Comparison of ENCODE assay signal across 20 cellular contexts in genomic region chr1:93399781-93400180, GRCh38.
"Had no signal": no experiment of that assay in that cellular context is flagged by ENCODE, and none has a peak within 500 bp of the region (broad histone marks: within the 10 kb centered on the region; RNA-seq: fewer than 3 reads in every experiment).

No MANE protein-coding gene starts in this region.

- H3K79me2 ChIP-seq: hepatocyte had no signal

- H3K4me1 ChIP-seq: left ventricle myocardium inferior, neural progenitor cell, right atrium auricular region, tibial nerve had no signal

- H3K9ac ChIP-seq: neural progenitor cell had no signal

- DNase-seq: activated B cell treated with CpG ODN at 0.5 μM for 24 hours; activated CD4-positive, alpha-beta memory T cell treated with anti-CD3 and anti-CD28 coated beads for 36 hours; activated CD4-positive, alpha-beta T cell treated with anti-CD3 and anti-CD28 coated beads for 4 hours; activated CD8-positive, alpha-beta memory T cell treated with anti-CD3 and anti-CD28 coated beads, Interleukin-2, amount 10 ng/mL, durations not matched to agents 7 days and 5 days; activated naive CD4-positive, alpha-beta T cell treated with Interleukin-2 at 50 U/mL for 16 hours; activated naive CD8-positive, alpha-beta T cell treated with anti-CD3 and anti-CD28 coated beads, Interleukin-2, amount 10 ng/mL, durations not matched to agents 7 days and 5 days; amygdala; caudate nucleus; effector memory CD8-positive, alpha-beta T cell; foreskin fibroblast; left ventricle myocardium inferior; naive thymus-derived CD4-positive, alpha-beta T cell; stimulated activated CD4-positive, alpha-beta T cell treated with anti-CD3 and anti-CD28 coated beads, Interleukin-2, amount 100 ng/mL, for 24 hours; stimulated activated naive CD4-positive, alpha-beta T cell treated with Interleukin-2 at 50 U/mL for 16 hours; substantia nigra; T-helper 2 cell had no signal

- ATAC-seq: activated CD8-positive, alpha-beta memory T cell treated with anti-CD3 and anti-CD28 coated beads, Interleukin-2, amount 10 ng/mL, durations not matched to agents 7 days and 5 days; effector memory CD8-positive, alpha-beta T cell; naive thymus-derived CD4-positive, alpha-beta T cell had no signal

- H3K4me3 ChIP-seq: hepatocyte, left ventricle myocardium inferior, neural progenitor cell, right atrium auricular region, tibial nerve had no signal

- H3K27me3 ChIP-seq: hepatocyte, neural progenitor cell, right atrium auricular region, tibial nerve had no signal

- H3K9me3 ChIP-seq: left ventricle myocardium inferior, right atrium auricular region, tibial nerve had no signal

- H3K4me2 ChIP-seq: hepatocyte, neural progenitor cell had no signal

- H3K27ac ChIP-seq: hepatocyte, left ventricle myocardium inferior, neural progenitor cell, right atrium auricular region, tibial nerve had no signal

- H2AFZ ChIP-seq: hepatocyte, neural progenitor cell had no signal

- H3K36me3 ChIP-seq: left ventricle myocardium inferior, neural progenitor cell, right atrium auricular region, tibial nerve had no signal
